17 cellular contexts compared by ENCODE assay signal in genomic region chr19:46978470-46978869, GRCh38. TPM values are rescaled to one million over a fixed set of nuclear protein-coding genes. Genes with fewer than 3 reads are reported as not detected.
A peak's percentile ranks its signal among the peaks of the same experiment; 100 is the strongest.
DNase-seq lines count a peak whose midpoint lies in the region; ATAC-seq and TF ChIP-seq lines count a peak whose summit lies in the region.
"Had no signal": no experiment of that assay in that cellular context is flagged by ENCODE, and none has a peak within 500 bp of the region (broad histone marks: within the 10 kb centered on the region; RNA-seq: fewer than 3 reads in every experiment).

No MANE protein-coding gene starts in this region.

- H3K27ac ChIP-seq in SJSA1 = peak overlapping the region; percentile 90; the same call in 1 of the 2 replicates
- H3K27ac ChIP-seq in gastroesophageal sphincter = peak overlapping the region in 3 of 4 donors; percentile 86 to 92 (median 88)
- peak overlapping the region; percentile 91 for H3K27ac ChIP-seq in skeletal muscle tissue (ENCODE audit: low read depth, low read length)
- H3K27ac ChIP-seq: epithelial cell of prostate had no signal

- DNase-seq in Caco-2 (no peak), SJSA1 (ENCODE audit: low read depth in 1 of 2, low spot score in 2 of 2) (peak in 1 of 2 experiments; percentile 36), EL (no peak), NCI-H1105 (lab: John Stamatoyannopoulos, UW) (no peak)
- no peak for DNase-seq in activated CD4-positive, alpha-beta T cell treated with anti-CD3 and anti-CD28 coated beads, Interleukin-2, amount 50 U/mL, for 4 hours
- DNase-seq: activated effector memory CD4-positive, alpha-beta T cell treated with anti-CD3 and anti-CD28 coated beads, Interleukin-2, amount 50 U/mL, for 16 hours; caudate nucleus; COR-L47; hippocampal formation; lower lobe of right lung; OCI-M1; stimulated activated CD4-positive, alpha-beta T cell treated with anti-CD3 and anti-CD28 coated beads, Interleukin-1b, Interleukin-23, amount 100 ng/mL, for 48 hours had no signal

- H3K4me3 Mint-ChIP-seq in Caco-2 (ENCODE audit: unreplicated experiment) = no peak overlapping the region

- no peaks in the 10 kb centered on the region for H3K9me3 Mint-ChIP-seq in Caco-2 (ENCODE audit: unreplicated experiment)

- H3K36me3 ChIP-seq in Caco-2 (ENCODE audit: control insufficient read depth, insufficient read depth, low read length) = no peaks in the 10 kb centered on the region; the same call in 1 of the 2 replicates
- peaks cover 25% of the 10 kb centered on the region for H3K36me3 ChIP-seq in SJSA1
- no peaks in the 10 kb centered on the region for H3K36me3 ChIP-seq in gastroesophageal sphincter
- H3K36me3 ChIP-seq in skeletal muscle tissue (ENCODE audit: control insufficient read depth in 3 of 3, insufficient read depth in 3 of 3, low read length in 3 of 3) = no peaks in the 10 kb centered on the region
- H3K36me3 ChIP-seq: lower lobe of right lung had no signal

- no peak for ATAC-seq in gastroesophageal sphincter
- ATAC-seq: HCT116, lower lobe of right lung had no signal

- no peak for TF ChIP-seq POLR2A in gastroesophageal sphincter (IDR thresholded peaks at IDR 0.05)

- H3K4me1 Mint-ChIP-seq in Caco-2 (ENCODE audit: low read depth, unreplicated experiment) = peaks cover 40% of the 10 kb centered on the region

- H3K4me3 ChIP-seq in Caco-2 (ENCODE audit: low read depth, low read length) = no peak overlapping the region
- H3K4me3 ChIP-seq in SJSA1 = no peak overlapping the region
- no peak overlapping the region for H3K4me3 ChIP-seq in gastroesophageal sphincter
- no peak overlapping the region for H3K4me3 ChIP-seq in skeletal muscle tissue (ENCODE audit: low read length in 3 of 3)
- H3K4me3 ChIP-seq: lower lobe of right lung had no signal

- BruUV-seq in Caco-2 (replicated peaks; lab: Mats Ljungman, UMichigan) = no TSS peak

- 70 to 79% methylated on average over 2 to 3 of the region's 3 CpGs for WGBS in gastroesophageal sphincter (ENCODE audit: low coverage in 1 of 2), 2 donors

- no peak for TF ChIP-seq EP300 in gastroesophageal sphincter (IDR thresholded peaks at IDR 0.05)

- H3K27me3 Mint-ChIP-seq in Caco-2 (ENCODE audit: insufficient read depth, unreplicated experiment) = no peaks in the 10 kb centered on the region

- TF ChIP-seq CTCF in Caco-2 (IDR thresholded peaks at IDR 0.05; ENCODE audit: insufficient read depth in 1 of 2, low read depth in 1 of 2, low read length in 1 of 2, severe bottlenecking in 1 of 2, unreplicated experiment in 1 of 2) = no peak
- no peak for TF ChIP-seq CTCF in gastroesophageal sphincter (IDR thresholded peaks at IDR 0.05)

- CTCF ChIA-PET in Caco-2 (lab: Charles Lee) = interaction anchor here (0.5 kb wide), 1 partner anchor 124 kb away, joined by 3 read pairs; no protein-coding TSS in a partner anchor

- peak overlapping the region in 1 of 3 donors; percentile 83 for H3K9ac ChIP-seq in skeletal muscle tissue (ENCODE audit: low read depth in 1 of 3, low read length in 3 of 3)

- H3K4me1 ChIP-seq in Caco-2 (peaks cover 48% of the 10 kb centered on the region), SJSA1 (replicated peaks) (peaks cover 75% of the 10 kb centered on the region), gastroesophageal sphincter (peaks cover 14 to 100% (median 67%) of the 10 kb centered on the region in 3 donors), skeletal muscle tissue (ENCODE audit: control insufficient read depth in 3 of 3, insufficient read depth in 3 of 3, low read length in 3 of 3) (peaks cover 75 to 88% (median 79%) of the 10 kb centered on the region in 3 donors)

- intact Hi-C loops in Caco-2 (cut with micrococcal nuclease; ENCODE audit: unreplicated experiment) = loop anchor here (5.0 to 10.0 kb wide), 3 partner anchors 36 to 114 kb away; partner anchors contain the start of gene ARHGAP35

- POLR2A ChIA-PET in Caco-2 (lab: Charles Lee) = no interaction called here

- H3K27ac Mint-ChIP-seq in Caco-2 (ENCODE audit: unreplicated experiment) = peak overlapping the region; percentile 98

- H3K9me3 ChIP-seq in Caco-2 = no peaks in the 10 kb centered on the region
- no peaks in the 10 kb centered on the region for H3K9me3 ChIP-seq in SJSA1 (replicated peaks)
- no peaks in the 10 kb centered on the region for H3K9me3 ChIP-seq in gastroesophageal sphincter
- H3K9me3 ChIP-seq in skeletal muscle tissue (ENCODE audit: control insufficient read depth in 3 of 3, low read length in 3 of 3) = no peaks in the 10 kb centered on the region
- H3K9me3 ChIP-seq: lower lobe of right lung had no signal

- H3K36me3 Mint-ChIP-seq in Caco-2 (ENCODE audit: insufficient read depth, unreplicated experiment) = peaks cover 60% of the 10 kb centered on the region

- no peaks in the 10 kb centered on the region for H3K27me3 ChIP-seq in Caco-2 (replicated peaks; ENCODE audit: control insufficient read depth, insufficient read depth, low read length)
- no peaks in the 10 kb centered on the region for H3K27me3 ChIP-seq in SJSA1 (replicated peaks)
- no peaks in the 10 kb centered on the region for H3K27me3 ChIP-seq in gastroesophageal sphincter
- no peaks in the 10 kb centered on the region for H3K27me3 ChIP-seq in skeletal muscle tissue (ENCODE audit: control insufficient read depth in 3 of 3, insufficient read depth in 3 of 3, low read length in 3 of 3)

RNA-seq across cellular contexts. Expression of gene NPAS1, which starts 41.2 kb away (rescaled TPM):
- 1.8 and 2.8 TPM in 2 replicates for total RNA-seq in Caco-2 (2022)
- not detected in 2 replicates for total RNA-seq in SJSA1 (2014; rRNA removed; shearing (Covaris generic))
- total RNA-seq in gastroesophageal sphincter = under 1 TPM in 1 of 4 donors, not detected in 3; 0.85 TPM
- total RNA-seq in skeletal muscle tissue = 1.0 TPM
- total RNA-seq: HT1080 had no signal
